8 cellular contexts compared by ENCODE assay signal in the genomic region with DNA sequence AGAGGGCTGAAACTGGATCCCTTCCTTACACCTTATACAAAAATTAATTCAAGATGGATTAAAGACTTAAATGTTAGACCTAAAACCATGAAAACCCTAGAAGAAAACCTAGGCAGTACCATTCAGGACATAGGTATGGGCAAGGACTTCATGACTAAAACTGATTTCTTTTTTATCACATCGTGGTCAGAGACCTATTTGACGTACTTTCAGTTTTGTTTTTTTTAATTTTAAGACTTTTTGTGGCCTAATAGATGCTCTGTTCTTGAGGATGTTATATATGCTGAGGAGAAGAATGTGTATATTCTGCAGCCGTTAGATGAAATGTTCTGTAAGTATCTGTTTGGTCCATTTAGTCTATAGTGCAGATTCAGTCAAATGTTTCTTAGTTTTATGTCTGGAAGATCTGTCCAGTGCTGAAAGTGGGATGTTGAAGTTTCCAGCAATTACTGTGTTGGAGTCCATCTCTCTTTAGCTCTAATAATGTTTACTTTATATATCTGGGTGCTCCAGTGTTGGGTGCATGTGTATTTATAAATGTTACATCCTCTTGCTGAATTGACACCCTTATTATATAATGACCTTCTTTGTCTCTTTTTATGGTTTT. TPM values are rescaled to one million over a fixed set of nuclear protein-coding genes. Genes with fewer than 3 reads are reported as not detected.
A peak's percentile ranks its signal among the peaks of the same experiment; 100 is the strongest.
DNase-seq lines count a peak whose midpoint lies in the region; ATAC-seq, FAIRE-seq and TF ChIP-seq lines count a peak whose summit lies in the region.
"Not testable (repeated sequence)": the region's sequence is repeated elsewhere in the genome, so short reads cannot be mapped to it uniquely, and the experiment has no call there.

No MANE protein-coding gene starts in this region.

- CTCF ChIA-PET in activated naive CD4-positive, alpha-beta T cell treated with anti-CD3 and anti-CD28 coated beads, Interleukin-2, amount 10 ng/mL, durations not matched to agents 7 days and 5 days (lab: Charles Lee), result not testable (repeated sequence)

- peak in 2 of 3 donors; percentile 3 to 24 for DNase-seq in CD4-positive, CD25-positive, alpha-beta regulatory T cell
- not testable (repeated sequence) for DNase-seq in H54 (ENCODE audit: insufficient read length, low spot score); activated naive CD4-positive, alpha-beta T cell treated with anti-CD3 and anti-CD28 coated beads, Interleukin-2, amount 10 ng/mL, durations not matched to agents 7 days and 5 days; progenitor cell of endocrine pancreas (ENCODE audit: low spot score, unreplicated experiment)
- DNase-seq in choroid plexus epithelial cell (ENCODE audit: low read depth), result peak; percentile 8

- H3K4me1 Mint-ChIP-seq in CD4-positive, CD25-positive, alpha-beta regulatory T cell, result peaks cover 31 to 71% (median 50%) of the 10 kb centered on the region in 4 donors
- peaks cover 27% of the 10 kb centered on the region for H3K4me1 Mint-ChIP-seq in activated naive CD4-positive, alpha-beta T cell treated with anti-CD3 and anti-CD28 coated beads, Interleukin-2, amount 10 ng/mL, durations not matched to agents 7 days and 5 days
- H3K4me1 Mint-ChIP-seq in progenitor cell of endocrine pancreas (ENCODE audit: low read depth), result peaks cover 14% of the 10 kb centered on the region

- peak overlapping the region; percentile 30 for H3K27ac ChIP-seq in CD4-positive, CD25-positive, alpha-beta regulatory T cell (ENCODE audit: insufficient read depth, low read length, poor library complexity, severe bottlenecking)

- H3K4me1 ChIP-seq in CD4-positive, CD25-positive, alpha-beta regulatory T cell (ENCODE audit: control insufficient read depth, insufficient read depth, low read length, poor library complexity, severe bottlenecking), result not testable (repeated sequence)

- peaks cover 26% of the 10 kb centered on the region for H3K36me3 Mint-ChIP-seq in CD4-positive, CD25-positive, alpha-beta regulatory T cell
- H3K36me3 Mint-ChIP-seq in activated naive CD4-positive, alpha-beta T cell treated with anti-CD3 and anti-CD28 coated beads, Interleukin-2, amount 10 ng/mL, durations not matched to agents 7 days and 5 days, result peaks cover 25% of the 10 kb centered on the region
- H3K36me3 Mint-ChIP-seq in progenitor cell of endocrine pancreas (ENCODE audit: insufficient read depth), result peaks cover 30% of the 10 kb centered on the region

- H3K4me3 Mint-ChIP-seq in CD4-positive, CD25-positive, alpha-beta regulatory T cell, result peak overlapping the region; percentile 10 to 62 (median 54)
- H3K4me3 Mint-ChIP-seq in activated naive CD4-positive, alpha-beta T cell treated with anti-CD3 and anti-CD28 coated beads, Interleukin-2, amount 10 ng/mL, durations not matched to agents 7 days and 5 days; progenitor cell of endocrine pancreas (ENCODE audit: low read depth): not testable (repeated sequence)

- FAIRE-seq in H54 (lab: Jason Lieb, UNC), result peak; percentile 45

- not testable (repeated sequence) for H3K36me3 ChIP-seq in CD4-positive, CD25-positive, alpha-beta regulatory T cell (ENCODE audit: control insufficient read depth, insufficient read depth, low read length)

- H3K9me3 Mint-ChIP-seq in CD4-positive, CD25-positive, alpha-beta regulatory T cell; activated naive CD4-positive, alpha-beta T cell treated with anti-CD3 and anti-CD28 coated beads, Interleukin-2, amount 10 ng/mL, durations not matched to agents 7 days and 5 days: not testable (repeated sequence)
- H3K9me3 Mint-ChIP-seq in progenitor cell of endocrine pancreas (ENCODE audit: low read depth), result peaks cover 10% of the 10 kb centered on the region

- peak overlapping the region; percentile 23 for H3K4me3 ChIP-seq in CD4-positive, CD25-positive, alpha-beta regulatory T cell (ENCODE audit: low read depth, low read length)
- H3K4me3 ChIP-seq in choroid plexus epithelial cell (ENCODE audit: low read depth, low read length), result not testable (repeated sequence)

- not testable (repeated sequence) for ATAC-seq in CD4-positive, CD25-positive, alpha-beta regulatory T cell (ENCODE audit: low read depth in 2 of 2)
- ATAC-seq in GM18508 (IDR thresholded peaks at IDR 0.05; ENCODE audit: insufficient read depth, unreplicated experiment), result peak; percentile 63
- peak; percentile 79 for ATAC-seq in HG03565 (IDR thresholded peaks at IDR 0.05; ENCODE audit: unreplicated experiment)
- ATAC-seq in activated CD4-positive, CD25-positive, alpha-beta regulatory T cell treated with anti-CD3 and anti-CD28 coated beads, Interleukin-2, amount 50 U/mL, for 24 hours, result peak; percentile 51 to 76

- not testable (repeated sequence) for TF ChIP-seq CTCF in choroid plexus epithelial cell (conservative IDR thresholded peaks at IDR 0.05; ENCODE audit: low read depth, low read length); progenitor cell of endocrine pancreas (IDR thresholded peaks at IDR 0.05; ENCODE audit: unreplicated experiment)

- not testable (repeated sequence) for H3K9me3 ChIP-seq in CD4-positive, CD25-positive, alpha-beta regulatory T cell (ENCODE audit: control insufficient read depth in 2 of 2, low read length in 2 of 2)

- H3K27me3 ChIP-seq in CD4-positive, CD25-positive, alpha-beta regulatory T cell (ENCODE audit: control insufficient read depth, insufficient read depth, low read length), result not testable (repeated sequence)

- H3K27me3 Mint-ChIP-seq in CD4-positive, CD25-positive, alpha-beta regulatory T cell; activated naive CD4-positive, alpha-beta T cell treated with anti-CD3 and anti-CD28 coated beads, Interleukin-2, amount 10 ng/mL, durations not matched to agents 7 days and 5 days; progenitor cell of endocrine pancreas: not testable (repeated sequence)

- peak overlapping the region in 2 of 3 donors; percentile 24 to 74 for H3K27ac Mint-ChIP-seq in CD4-positive, CD25-positive, alpha-beta regulatory T cell
- H3K27ac Mint-ChIP-seq in activated naive CD4-positive, alpha-beta T cell treated with anti-CD3 and anti-CD28 coated beads, Interleukin-2, amount 10 ng/mL, durations not matched to agents 7 days and 5 days, result peak overlapping the region; percentile 13
- peak overlapping the region; percentile 51 for H3K27ac Mint-ChIP-seq in progenitor cell of endocrine pancreas

- TF ChIP-seq POLR2A in H54 (IDR thresholded peaks at IDR 0.05; ENCODE audit: low read depth, low read length), result not testable (repeated sequence)

RNA-seq across cellular contexts. Expression of gene DENND4C, which starts 36.4 kb away (rescaled TPM):
- total RNA-seq in CD4-positive, CD25-positive, alpha-beta regulatory T cell, result 47.7 TPM
- 10 to 100 TPM; 25.6 to 34.4 (median 30.2) TPM for polyA plus RNA-seq in CD4-positive, CD25-positive, alpha-beta regulatory T cell
- total RNA-seq in progenitor cell of endocrine pancreas, result 57.3 and 60.4 TPM in 2 replicates
